In genomic region chr20:23637282-23638221, GRCh38 we compare ENCODE assay signal across 1 cellular context.
TF ChIP-seq lines count a peak whose summit lies in the region.

CST3 (minus strand) TSS chr20:23637955; CDS start chr20:23637862, 93 bp downstream.

TF ChIP-seq in HCT116, 20 proteins besides CTCF, POLR2A, EP300 and RAD21 (continued from another document):
- TF ChIP-seq ZBTB33 (IDR thresholded peaks at IDR 0.05; ENCODE audit: extremely low read depth, insufficient replicate concordance, low read length), result no peak
- TF ChIP-seq SP1 (IDR thresholded peaks at IDR 0.05; ENCODE audit: low read depth), result peak; percentile 40; the same call in 1 of the 2 replicates
- TF ChIP-seq TCF7L2 (IDR thresholded peaks at IDR 0.05; ENCODE audit: borderline replicate concordance, extremely low read depth, insufficient read depth, insufficient read length), result no peak
- no peak for TF ChIP-seq ELF1 (IDR thresholded peaks at IDR 0.05; ENCODE audit: borderline replicate concordance, low read depth)
